19 cellular contexts compared by ENCODE assay signal in the genomic region with DNA sequence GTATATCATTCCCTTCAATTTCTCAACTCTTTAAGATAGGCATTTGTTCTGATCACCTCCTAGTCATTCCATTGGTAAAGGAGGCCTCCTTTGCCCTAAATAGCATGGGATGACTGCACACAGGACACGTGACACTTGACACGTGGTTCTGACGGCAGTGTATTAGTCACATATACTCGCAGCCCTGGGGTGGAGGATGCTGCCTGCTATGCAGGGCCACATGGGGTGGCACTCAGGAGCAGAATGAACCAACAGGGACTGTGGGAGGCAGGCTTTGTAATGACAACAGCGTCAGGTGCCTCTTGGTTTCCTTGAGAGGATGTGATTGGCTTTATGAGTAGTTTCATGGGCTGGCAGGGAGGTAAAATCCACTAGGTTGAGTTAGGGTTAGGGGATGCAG. TPM values are rescaled to one million over a fixed set of nuclear protein-coding genes. Genes with fewer than 3 reads are reported as not detected.
DNase-seq lines count a peak whose midpoint lies in the region; ATAC-seq, FAIRE-seq and TF ChIP-seq lines count a peak whose summit lies in the region.
"Had no signal": no experiment of that assay in that cellular context is flagged by ENCODE, and none has a peak within 500 bp of the region (broad histone marks: within the 10 kb centered on the region; RNA-seq: fewer than 3 reads in every experiment).

No MANE protein-coding gene starts in this region.

- no peak overlapping the region for H3K27ac ChIP-seq in A549
- H3K27ac ChIP-seq: testis had no signal

- 36% methylated on average over 5 of the region's 5 CpGs for WGBS in A549 (ENCODE audit: missing lambda C conversion rate)

- H3K27me3 ChIP-seq in bronchial epithelial cell (ENCODE audit: control insufficient read depth, insufficient read depth, low read length): peaks cover 2% of the 10 kb centered on the region
- H3K27me3 ChIP-seq: testis had no signal

- no peaks in the 10 kb centered on the region for H3K9me3 ChIP-seq in A549
- H3K9me3 ChIP-seq: testis had no signal

- ATAC-seq in A549: peak; percentile 47 to 58; a peak in 4 of 6 replicates
- ATAC-seq in HG03045 (IDR thresholded peaks at IDR 0.05; ENCODE audit: unreplicated experiment): no peak
- ATAC-seq in GM18873 (IDR thresholded peaks at IDR 0.05; ENCODE audit: low FRiP score, unreplicated experiment): no peak

- H3K4me2 ChIP-seq in A549: no peak overlapping the region

- no peaks in the 10 kb centered on the region for H3K4me1 ChIP-seq in A549
- H3K4me1 ChIP-seq: testis had no signal

- DNase-seq in A549 (ENCODE audit: low read depth in 1 of 2, low spot score in 1 of 2) (peak in 1 of 2 experiments; percentile 23), GM12892 (ENCODE audit: insufficient read length) (no peak), MV-4-11 (lab: John Stamatoyannopoulos, UW) (peak; percentile 63), bronchial epithelial cell (ENCODE audit: low read depth) (peak; percentile 26), COLO829 (ENCODE audit: low spot score) (no peak), GM10266 (ENCODE audit: extremely low spot score) (no peak)
- DNase-seq: activated CD4-positive, alpha-beta T cell treated with anti-CD3 and anti-CD28 coated beads for 1 hour; activated T-cell treated with anti-CD3 and anti-CD28 coated beads, Interleukin-2, amount 50 U/mL, for 48 hours; amniotic stem cell; DMS79 treated with DMSO at 0.1 percent for 48 hours; head of caudate nucleus; NCI-H1417; NCI-H446; testis had no signal

- TF ChIP-seq CTCF in A549 (IDR thresholded peaks at IDR 0.05) (no peak), bronchial epithelial cell (IDR thresholded peaks at IDR 0.05; ENCODE audit: insufficient read depth, low read length, severe bottlenecking) (no peak), GM10266 (IDR thresholded peaks at IDR 0.05; ENCODE audit: control insufficient read depth, insufficient read depth, low read depth, missing control alignments) (no peak)

- no peak for TF ChIP-seq EP300 in A549 (IDR thresholded peaks at IDR 0.05)

- no peaks in the 10 kb centered on the region for H3K36me3 ChIP-seq in bronchial epithelial cell (ENCODE audit: control insufficient read depth, insufficient read depth, low read length)

- FAIRE-seq in A549 (lab: Jason Lieb, UNC) (no peak), GM12892 (lab: Jason Lieb, UNC) (peak; percentile 62), bronchial epithelial cell (lab: Jason Lieb, UNC) (no peak)
- FAIRE-seq: endothelial cell of umbilical vein had no signal

- H3K4me3 ChIP-seq in A549 (no peak overlapping the region), bronchial epithelial cell (ENCODE audit: low read depth, low read length) (no peak overlapping the region)
- H3K4me3 ChIP-seq: testis had no signal

- POLR2A ChIA-PET in A549 (lab: Yijun Ruan, JAX): no interaction called here

- TF ChIP-seq POLR2A in A549 (IDR thresholded peaks at IDR 0.05; ENCODE audit: low read length): no peak
- TF ChIP-seq POLR2A in GM12892 (IDR thresholded peaks at IDR 0.05; ENCODE audit: low read depth, low read length): no peak

- TF ChIP-seq RAD21 in A549 (conservative IDR thresholded peaks at IDR 0.05 in 1 of 2, IDR thresholded peaks at IDR 0.05 in 1 of 2): no peak

- CTCF ChIA-PET in A549 (lab: Yijun Ruan, JAX): interaction anchor here (1.4 kb wide), 1 partner anchor 38 kb away, joined by 3 read pairs; no protein-coding TSS in a partner anchor

TF ChIP-seq in A549, 52 proteins besides CTCF, POLR2A, EP300 and RAD21:
- TF ChIP-seq, protein P1, sequence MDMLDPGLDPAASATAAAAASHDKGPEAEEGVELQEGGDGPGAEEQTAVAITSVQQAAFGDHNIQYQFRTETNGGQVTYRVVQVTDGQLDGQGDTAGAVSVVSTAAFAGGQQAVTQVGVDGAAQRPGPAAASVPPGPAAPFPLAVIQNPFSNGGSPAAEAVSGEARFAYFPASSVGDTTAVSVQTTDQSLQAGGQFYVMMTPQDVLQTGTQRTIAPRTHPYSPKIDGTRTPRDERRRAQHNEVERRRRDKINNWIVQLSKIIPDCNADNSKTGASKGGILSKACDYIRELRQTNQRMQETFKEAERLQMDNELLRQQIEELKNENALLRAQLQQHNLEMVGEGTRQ (IDR thresholded peaks at IDR 0.05): peak; percentile 88
- TF ChIP-seq BHLHE40 (IDR thresholded peaks at IDR 0.05; ENCODE audit: low read depth, low read length): no peak

RNA-seq across cellular contexts. Expression of a gene that starts 9.3 kb away (rescaled TPM):
- polyA plus RNA-seq in A549 (2011; rRNA removed) (2.1 and 3.2 TPM in 2 replicates), A549 (2017; fragmentation: RNase III; extraction: RNeasy Plus Mini Kit Qiagen cat#74134 plus additional on column Dnase treatment) (0.70 to 0.98 TPM (median 0.72 TPM) in 3 replicates)
- 1.5 and 1.8 TPM in 2 replicates for polyA plus RNA-seq in A549 (2012; cell fraction: cytosol; rRNA removed)
- 1.4 and 1.7 TPM in 2 replicates for polyA plus RNA-seq in A549 (2012; cell fraction: nucleus; rRNA removed)
- polyA minus RNA-seq in A549 (2011; rRNA and poly(A)+ RNA removed): 1.8 and 3.7 TPM in 2 replicates
- polyA plus RNA-seq in GM12892 (2012; ENCODE audit: missing spikeins): 0.15 TPM
- 3.7 and 6.8 TPM in 2 replicates for total RNA-seq in bronchial epithelial cell

RNA-seq across cellular contexts. Expression of a gene that starts 52.9 kb away (rescaled TPM):
- polyA plus RNA-seq in A549 (2011; rRNA removed): not detected in 2 replicates
- not detected in 2 replicates for polyA plus RNA-seq in A549 (2012; cell fraction: cytosol; rRNA removed)
- not detected in 2 replicates for polyA plus RNA-seq in A549 (2012; cell fraction: nucleus; rRNA removed)
- polyA plus RNA-seq in A549 (2017; fragmentation: RNase III; extraction: RNeasy Plus Mini Kit Qiagen cat#74134 plus additional on column Dnase treatment): not detected in 3 replicates
- not detected in 2 replicates for polyA minus RNA-seq in A549 (2011; rRNA and poly(A)+ RNA removed)
- not detected for polyA plus RNA-seq in GM12892 (2012; ENCODE audit: missing spikeins)
- not detected in 2 replicates for total RNA-seq in bronchial epithelial cell
- total RNA-seq: endothelial cell of umbilical vein, progenitor cell of endocrine pancreas, testis had no signal
- polyA plus RNA-seq: BJ, endothelial cell of umbilical vein had no signal

Comparison
In these comparisons a context has a peak if more than half of its experiments do, and no peak if none do; other contexts are left out.
1. ATAC-seq: peak in A549 (2 of 2); none in HG03045 (single experiment) and GM18873 (single experiment).
2. DNase-seq: peak in MV-4-11 (single experiment) and bronchial epithelial cell (single experiment); none in GM12892 (single experiment), COLO829 (single experiment) and GM10266 (single experiment).